Comparison of ENCODE assay signal across 9 cellular contexts in the genomic region with DNA sequence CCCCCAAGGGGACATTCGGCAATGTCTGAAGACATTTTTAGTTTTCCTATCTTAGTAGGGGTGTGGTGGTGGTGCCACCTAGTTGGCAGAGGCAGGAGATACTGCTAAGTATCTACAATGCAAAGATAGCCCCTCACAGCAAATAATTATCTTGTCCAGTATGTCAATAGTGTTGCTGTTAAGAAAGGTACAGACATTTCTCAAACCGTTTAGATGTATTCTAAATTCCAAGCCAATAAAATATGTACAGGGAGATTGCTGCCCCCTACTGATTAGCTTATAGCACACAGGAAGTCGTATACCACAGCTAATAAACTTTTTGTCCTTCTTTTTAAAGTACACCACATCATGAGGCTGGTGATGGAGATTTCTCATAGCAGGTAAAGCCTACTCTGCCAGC.
DNase-seq lines count a peak whose midpoint lies in the region; ATAC-seq and TF ChIP-seq lines count a peak whose summit lies in the region.
"Had no signal": no experiment of that assay in that cellular context is flagged by ENCODE, and none has a peak within 500 bp of the region (broad histone marks: within the 10 kb centered on the region; RNA-seq: fewer than 3 reads in every experiment).

No MANE protein-coding gene starts in this region.

- CTCF ChIA-PET in AG04450 (lab: Charles Lee): interaction anchor here (0.5 to 15.1 kb wide), 11 partner anchors 16 to 976 kb away, joined by 3 to 361 read pairs (median 4); no protein-coding TSS in a partner anchor

- POLR2A ChIA-PET in AG04450 (lab: Yijun Ruan, JAX): interaction anchor here (0.9 kb wide), 1 partner anchor 53 kb away, joined by 3 read pairs; no protein-coding TSS in a partner anchor

- no peak overlapping the region for H3K9ac ChIP-seq in SK-N-MC (ENCODE audit: insufficient read length)

- H3K27me3 ChIP-seq in AG04450 (ENCODE audit: control insufficient read depth, insufficient read depth, low read length): no peaks in the 10 kb centered on the region

- H3K36me3 ChIP-seq in SK-N-MC (ENCODE audit: insufficient read depth, low read length): no peaks in the 10 kb centered on the region

- ATAC-seq in GM19035 (IDR thresholded peaks at IDR 0.05; ENCODE audit: unreplicated experiment) (peak; percentile 76), HG03135 (IDR thresholded peaks at IDR 0.05; ENCODE audit: unreplicated experiment) (peak; percentile 74), naive B cell (ENCODE audit: low read depth in 2 of 2) (peak; percentile 67 to 75)
- no peak for ATAC-seq in activated T-helper 17 cell treated with anti-CD3 and anti-CD28 coated beads, Interleukin-2, amount 50 U/mL, for 72 hours (replicated peaks)

- peaks cover 3 to 7% (median 7%) of the 10 kb centered on the region in 3 donors for H3K4me1 Mint-ChIP-seq in naive B cell
- peaks cover 4% of the 10 kb centered on the region for H3K4me1 Mint-ChIP-seq in activated T-helper 17 cell treated with anti-CD3 and anti-CD28 coated beads, Interleukin-2, amount 50 U/mL, for 72 hours

- no peaks in the 10 kb centered on the region for H3K36me3 Mint-ChIP-seq in naive B cell
- H3K36me3 Mint-ChIP-seq in activated T-helper 17 cell treated with anti-CD3 and anti-CD28 coated beads, Interleukin-2, amount 50 U/mL, for 72 hours (ENCODE audit: low read depth): no peaks in the 10 kb centered on the region
- H3K36me3 Mint-ChIP-seq: activated naive CD8-positive, alpha-beta T cell had no signal

- H3K4me3 ChIP-seq in AG04450 (ENCODE audit: low read depth, low read length) (no peak overlapping the region), SK-N-MC (peak overlapping the region; percentile 35)

- peaks cover 0 to 4% (median under 1%) of the 10 kb centered on the region in 3 donors for H3K27me3 Mint-ChIP-seq in naive B cell
- no peaks in the 10 kb centered on the region for H3K27me3 Mint-ChIP-seq in activated T-helper 17 cell treated with anti-CD3 and anti-CD28 coated beads, Interleukin-2, amount 50 U/mL, for 72 hours
- H3K27me3 Mint-ChIP-seq: activated naive CD8-positive, alpha-beta T cell had no signal

- no peaks in the 10 kb centered on the region for H3K9me3 Mint-ChIP-seq in naive B cell
- no peaks in the 10 kb centered on the region for H3K9me3 Mint-ChIP-seq in activated T-helper 17 cell treated with anti-CD3 and anti-CD28 coated beads, Interleukin-2, amount 50 U/mL, for 72 hours

- DNase-seq in AG04450 (ENCODE audit: low read depth, low spot score): no peak
- no peak for DNase-seq in SK-N-MC (ENCODE audit: low read depth, low spot score)
- DNase-seq in naive B cell: peak; percentile 16
- no peak for DNase-seq in SK-N-DZ (ENCODE audit: low spot score)
- no peak for DNase-seq in GM03348 (ENCODE audit: low spot score)

- no peaks in the 10 kb centered on the region for H3K9me3 ChIP-seq in AG04450 (ENCODE audit: control insufficient read depth, insufficient read depth, low read length)
- no peaks in the 10 kb centered on the region for H3K9me3 ChIP-seq in SK-N-MC (ENCODE audit: low read depth, low read length)

- peak overlapping the region in 5 of 8 donors; percentile 2 to 48 (median 8) for H3K4me3 Mint-ChIP-seq in naive B cell
- no peak overlapping the region for H3K4me3 Mint-ChIP-seq in activated T-helper 17 cell treated with anti-CD3 and anti-CD28 coated beads, Interleukin-2, amount 50 U/mL, for 72 hours
- H3K4me3 Mint-ChIP-seq: activated naive CD8-positive, alpha-beta T cell had no signal

- peak; percentile 75 for TF ChIP-seq CTCF in AG04450 (IDR thresholded peaks at IDR 0.05; ENCODE audit: low read depth, low read length)

- peak overlapping the region in 1 of 6 donors; percentile 30 for H3K27ac Mint-ChIP-seq in naive B cell
- no peak overlapping the region for H3K27ac Mint-ChIP-seq in activated T-helper 17 cell treated with anti-CD3 and anti-CD28 coated beads, Interleukin-2, amount 50 U/mL, for 72 hours
- H3K27ac Mint-ChIP-seq: activated naive CD8-positive, alpha-beta T cell had no signal

- no peak overlapping the region for H3K27ac ChIP-seq in AG04450 (ENCODE audit: low read depth, low read length)
- peak overlapping the region; percentile 72 for H3K27ac ChIP-seq in SK-N-MC
